Comparison of ENCODE assay signal across 14 cellular contexts in genomic region chr18:49786019-49786720, GRCh38. TPM values are rescaled to one million over a fixed set of nuclear protein-coding genes. Genes with fewer than 3 reads are reported as not detected.
DNase-seq lines count a peak whose midpoint lies in the region; ATAC-seq, FAIRE-seq and TF ChIP-seq lines count a peak whose summit lies in the region.
"Had no signal": no experiment of that assay in that cellular context is flagged by ENCODE, and none has a peak within 500 bp of the region (broad histone marks: within the 10 kb centered on the region; RNA-seq: fewer than 3 reads in every experiment).

No MANE protein-coding gene starts in this region.

- FAIRE-seq in GM18507 (lab: Jason Lieb, UNC) = peak; percentile 21
- FAIRE-seq: GM12878 had no signal

- peak overlapping the region; percentile 36 for H3K27ac Mint-ChIP-seq in activated naive CD4-positive, alpha-beta T cell treated with anti-CD3 and anti-CD28 coated beads, Interleukin-2, amount 50 U/mL, for 24 hours
- peak overlapping the region; percentile 20 for H3K27ac Mint-ChIP-seq in activated CD8-positive, alpha-beta T cell treated with anti-CD3 and anti-CD28 coated beads for 36 hours
- H3K27ac Mint-ChIP-seq in natural killer cell treated with Interleukin-12 subunit alpha and Interleukin-12 subunit beta and Interleukin-15 and Interleukin-18, amount 100 ng/mL, for 72 hours = peak overlapping the region; percentile 52 to 82

- no peak for TF ChIP-seq CTCF in activated CD8-positive, alpha-beta T cell treated with anti-CD3 and anti-CD28 coated beads for 36 hours (IDR thresholded peaks at IDR 0.05)

- peaks cover 39% of the 10 kb centered on the region for H3K4me1 Mint-ChIP-seq in activated naive CD4-positive, alpha-beta T cell treated with anti-CD3 and anti-CD28 coated beads, Interleukin-2, amount 50 U/mL, for 24 hours
- H3K4me1 Mint-ChIP-seq in activated CD8-positive, alpha-beta T cell treated with anti-CD3 and anti-CD28 coated beads for 36 hours (ENCODE audit: low read depth) = peaks cover 46% of the 10 kb centered on the region
- H3K4me1 Mint-ChIP-seq in natural killer cell treated with Interleukin-12 subunit alpha and Interleukin-12 subunit beta and Interleukin-15 and Interleukin-18, amount 100 ng/mL, for 72 hours (ENCODE audit: low read depth in 2 of 2) = peaks cover 47 to 59% of the 10 kb centered on the region in 2 donors

- peak; percentile 50 for ATAC-seq in activated CD8-positive, alpha-beta T cell treated with anti-CD3 and anti-CD28 coated beads for 36 hours
- ATAC-seq in natural killer cell treated with Interleukin-12 subunit alpha and Interleukin-12 subunit beta and Interleukin-15 and Interleukin-18, amount 100 ng/mL, for 72 hours = no peak
- no peak for ATAC-seq in left ventricle myocardium superior
- ATAC-seq: GM12878 had no signal

- H3K36me3 Mint-ChIP-seq in activated naive CD4-positive, alpha-beta T cell treated with anti-CD3 and anti-CD28 coated beads, Interleukin-2, amount 50 U/mL, for 24 hours = peaks cover 22% of the 10 kb centered on the region
- peaks cover 66% of the 10 kb centered on the region for H3K36me3 Mint-ChIP-seq in activated CD8-positive, alpha-beta T cell treated with anti-CD3 and anti-CD28 coated beads for 36 hours (ENCODE audit: low read depth)
- H3K36me3 Mint-ChIP-seq in natural killer cell treated with Interleukin-12 subunit alpha and Interleukin-12 subunit beta and Interleukin-15 and Interleukin-18, amount 100 ng/mL, for 72 hours = peaks cover 46% of the 10 kb centered on the region

- DNase-seq in activated naive CD4-positive, alpha-beta T cell treated with Interleukin-2 at 50 U/mL for 16 hours = no peak
- DNase-seq in GM18507 (ENCODE audit: extremely low spot score, insufficient read length, low read depth) = no peak
- no peak for DNase-seq in activated CD8-positive, alpha-beta T cell treated with anti-CD3 and anti-CD28 coated beads for 36 hours
- no peak for DNase-seq in natural killer cell treated with Interleukin-12 subunit alpha and Interleukin-12 subunit beta and Interleukin-15 and Interleukin-18, amount 100 ng/mL, for 72 hours (ENCODE audit: low spot score)
- no peak for DNase-seq in COLO668 (lab: John Stamatoyannopoulos, UW; ENCODE audit: unreplicated experiment)
- no peak for DNase-seq in left ventricle myocardium superior
- DNase-seq: ACHN, IMR-90, NCI-H1436, NCI-H2029 treated with DMSO at 0.1 percent for 48 hours, NCI-H510A, SHP77 treated with DMSO at 0.1 percent for 48 hours had no signal

- no peaks in the 10 kb centered on the region for H3K27me3 Mint-ChIP-seq in activated naive CD4-positive, alpha-beta T cell treated with anti-CD3 and anti-CD28 coated beads, Interleukin-2, amount 50 U/mL, for 24 hours
- H3K27me3 Mint-ChIP-seq in activated CD8-positive, alpha-beta T cell treated with anti-CD3 and anti-CD28 coated beads for 36 hours = no peaks in the 10 kb centered on the region
- no peaks in the 10 kb centered on the region for H3K27me3 Mint-ChIP-seq in natural killer cell treated with Interleukin-12 subunit alpha and Interleukin-12 subunit beta and Interleukin-15 and Interleukin-18, amount 100 ng/mL, for 72 hours

- POLR2A ChIA-PET in activated CD8-positive, alpha-beta T cell treated with anti-CD3 and anti-CD28 coated beads for 36 hours (lab: Charles Lee) = interaction anchor here (1.4 kb wide), 1 partner anchor 19 kb away, joined by 3 read pairs; no protein-coding TSS in a partner anchor

- H3K9me3 Mint-ChIP-seq in activated naive CD4-positive, alpha-beta T cell treated with anti-CD3 and anti-CD28 coated beads, Interleukin-2, amount 50 U/mL, for 24 hours = no peaks in the 10 kb centered on the region
- peaks cover 1% of the 10 kb centered on the region for H3K9me3 Mint-ChIP-seq in activated CD8-positive, alpha-beta T cell treated with anti-CD3 and anti-CD28 coated beads for 36 hours
- no peaks in the 10 kb centered on the region for H3K9me3 Mint-ChIP-seq in natural killer cell treated with Interleukin-12 subunit alpha and Interleukin-12 subunit beta and Interleukin-15 and Interleukin-18, amount 100 ng/mL, for 72 hours

- intact Hi-C loops in activated CD8-positive, alpha-beta T cell treated with anti-CD3 and anti-CD28 coated beads for 36 hours (cut with micrococcal nuclease) = loop anchor here (10.0 kb wide), 1 partner anchor 69 kb away; no protein-coding TSS in a partner anchor
- intact Hi-C loops in left ventricle myocardium superior (cut with micrococcal nuclease) = loop anchor here (10.0 kb wide), 1 partner anchor 231 kb away; no protein-coding TSS in a partner anchor

- H3K4me3 Mint-ChIP-seq in activated naive CD4-positive, alpha-beta T cell treated with anti-CD3 and anti-CD28 coated beads, Interleukin-2, amount 50 U/mL, for 24 hours = peak overlapping the region; percentile 44
- H3K4me3 Mint-ChIP-seq in activated CD8-positive, alpha-beta T cell treated with anti-CD3 and anti-CD28 coated beads for 36 hours = no peak overlapping the region
- peak overlapping the region; percentile 52 for H3K4me3 Mint-ChIP-seq in natural killer cell treated with Interleukin-12 subunit alpha and Interleukin-12 subunit beta and Interleukin-15 and Interleukin-18, amount 100 ng/mL, for 72 hours

- CTCF ChIA-PET in activated CD8-positive, alpha-beta T cell treated with anti-CD3 and anti-CD28 coated beads for 36 hours (lab: Charles Lee) = interaction anchor here (0.6 kb wide), 1 partner anchor 69 kb away, joined by 3 read pairs; no protein-coding TSS in a partner anchor

RNA-seq across cellular contexts. Expression of gene ACAA2, which starts 27.2 kb away (rescaled TPM):
- total RNA-seq in activated CD8-positive, alpha-beta T cell treated with anti-CD3 and anti-CD28 coated beads for 36 hours = 10 to 100 TPM; 83.3 to 84.6 TPM
- total RNA-seq in natural killer cell treated with Interleukin-12 subunit alpha and Interleukin-12 subunit beta and Interleukin-15 and Interleukin-18, amount 100 ng/mL, for 72 hours = 100 to 1,000 TPM in 1 of 2 donors, 10 to 100 TPM in 1; 63.7 to 125 TPM
- total RNA-seq in left ventricle myocardium superior = 397 TPM
